Comparison of ENCODE assay signal across 17 cellular contexts in the genomic region with DNA sequence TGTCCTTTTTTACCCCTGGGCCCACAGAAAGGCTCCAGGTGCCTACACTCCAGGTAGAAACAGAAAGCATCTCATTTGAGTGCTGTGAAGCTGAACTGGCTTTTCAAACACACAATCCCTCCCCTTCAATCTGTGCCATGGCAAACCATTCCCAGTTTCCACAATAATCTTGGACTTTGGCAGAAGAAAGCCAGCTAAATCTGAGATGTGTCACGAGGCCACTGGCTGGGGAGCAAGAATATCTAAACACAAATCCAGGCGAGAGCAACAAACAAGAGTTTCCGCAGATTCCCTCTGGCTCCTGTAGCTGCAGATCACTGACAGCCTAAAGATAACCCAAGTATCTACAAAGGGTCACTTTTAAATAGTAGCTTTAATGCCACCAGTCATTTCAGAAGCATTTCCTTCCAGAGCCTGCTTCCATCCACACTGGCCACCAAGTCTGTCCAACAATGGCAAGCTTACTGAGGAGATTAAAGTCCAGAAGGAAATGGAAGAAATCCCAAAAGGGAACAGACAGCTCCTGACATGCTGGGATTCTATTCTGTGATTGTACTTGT.
DNase-seq lines count a peak whose midpoint lies in the region; ATAC-seq, FAIRE-seq and TF ChIP-seq lines count a peak whose summit lies in the region.
"Had no signal": no experiment of that assay in that cellular context is flagged by ENCODE, and none has a peak within 500 bp of the region (broad histone marks: within the 10 kb centered on the region; RNA-seq: fewer than 3 reads in every experiment).

No MANE protein-coding gene starts in this region.

- no peaks in the 10 kb centered on the region for H3K36me3 Mint-ChIP-seq in MCF 10A (ENCODE audit: insufficient read depth, unreplicated experiment)
- H3K36me3 Mint-ChIP-seq: WTC11 had no signal

- H3K9me3 ChIP-seq in breast epithelium (no peaks in the 10 kb centered on the region), pancreas (no peaks in the 10 kb centered on the region), aorta (ENCODE audit: control insufficient read depth, low read length) (no peaks in the 10 kb centered on the region), upper lobe of right lung (no peaks in the 10 kb centered on the region)
- H3K9me3 ChIP-seq: mucosa of descending colon had no signal

- in situ Hi-C loops in KBM-7 (cut with MboI; ENCODE audit: low pct_unique_long_range_greater_than_20kb, low sequenced_read_pairs) = loop anchor here (10.0 kb wide), 1 partner anchor 226 kb away; no protein-coding TSS in a partner anchor

- no peaks in the 10 kb centered on the region for H3K27me3 Mint-ChIP-seq in MCF 10A (ENCODE audit: insufficient read depth, unreplicated experiment)
- H3K27me3 Mint-ChIP-seq: activated naive CD8-positive, alpha-beta T cell treated with anti-CD3 and anti-CD28 coated beads, Interleukin-2, amount 10 ng/mL, durations not matched to agents 7 days and 5 days had no signal

- BruUV-seq in MCF 10A (replicated peaks; lab: Mats Ljungman, UMichigan) = no TSS peak

- CTCF ChIA-PET in MCF 10A (lab: Yijun Ruan, JAX) = interaction anchor here (0.7 to 1.0 kb wide), 2 partner anchors 115 to 243 kb away, joined by 3 read pairs; no protein-coding TSS in a partner anchor

- peak overlapping the region; percentile 74 to 76 for H3K27ac ChIP-seq in breast epithelium
- peak overlapping the region; percentile 33 to 64 (median 38) for H3K27ac ChIP-seq in pancreas
- peak overlapping the region; percentile 46 to 82 for H3K27ac ChIP-seq in aorta (ENCODE audit: low read depth in 1 of 2, low read length in 2 of 2)
- H3K27ac ChIP-seq in upper lobe of right lung = no peak overlapping the region

- no peak for FAIRE-seq in pancreas (lab: Jason Lieb, UNC)
- FAIRE-seq: colon, GM18507 had no signal

- TF ChIP-seq POLR2A in breast epithelium (IDR thresholded peaks at IDR 0.05) = no peak

- no peak overlapping the region for H3K27ac Mint-ChIP-seq in MCF 10A (ENCODE audit: low read depth, unreplicated experiment)
- H3K27ac Mint-ChIP-seq: activated naive CD8-positive, alpha-beta T cell treated with anti-CD3 and anti-CD28 coated beads, Interleukin-2, amount 10 ng/mL, durations not matched to agents 7 days and 5 days; WTC11 had no signal

- peak; percentile 23 to 42 for ATAC-seq in left cardiac atrium
- ATAC-seq in pancreas = peak in 3 of 4 donors; percentile 3 to 8 (median 5)
- ATAC-seq in aorta (ENCODE audit: low FRiP score) = peak; percentile 17
- ATAC-seq in upper lobe of right lung = no peak
- ATAC-seq: PC-3, WTC11 had no signal

- POLR2A ChIA-PET in MCF 10A (lab: Yijun Ruan, JAX) = interaction anchor here (7.7 kb wide), 1 partner anchor 86 kb away, joined by 88 read pairs; the partner anchor contains the start of gene ACVR1

- intact Hi-C loops in breast epithelium (cut with DNase I; ENCODE audit: low total_unique reads) = no loop called here
- intact Hi-C loops in MCF 10A (cut with micrococcal nuclease) = no loop called here
- intact Hi-C loops in left cardiac atrium (cut with DNase I) = loop anchor here in 1 of 2 donors (10.0 kb wide), 1 partner anchor 46 kb away; no protein-coding TSS in a partner anchor
- intact Hi-C loops in pancreas (cut with DNase I) = loop anchor here in 1 of 3 donors (10.0 kb wide), 1 partner anchor 86 kb away; the partner anchor contains the start of gene ACVR1
- intact Hi-C loops in aorta (cut with DNase I) = no loop called here
- intact Hi-C loops in upper lobe of right lung (cut with DNase I) = loop anchor here (10.0 kb wide), 1 partner anchor 86 kb away; the partner anchor contains the start of gene ACVR1

- H3K4me3 ChIP-seq in breast epithelium (no peak overlapping the region), pancreas (no peak overlapping the region), aorta (ENCODE audit: low read length in 2 of 2) (no peak overlapping the region), upper lobe of right lung (no peak overlapping the region)
- H3K4me3 ChIP-seq: mucosa of descending colon had no signal

- H3K27me3 ChIP-seq in breast epithelium (no peaks in the 10 kb centered on the region), pancreas (no peaks in the 10 kb centered on the region), aorta (ENCODE audit: control insufficient read depth in 1 of 2, insufficient read depth in 2 of 2, low read length in 1 of 2) (no peaks in the 10 kb centered on the region), upper lobe of right lung (no peaks in the 10 kb centered on the region)

- WGBS in pancreas, 2 donors = 23 to 27% methylated on average over 3 of the region's 3 CpGs
- WGBS in aorta, 2 donors = 3 to 7% methylated on average over 3 of the region's 3 CpGs

- no peak overlapping the region for H3K4me3 Mint-ChIP-seq in MCF 10A (ENCODE audit: unreplicated experiment)
- H3K4me3 Mint-ChIP-seq: activated naive CD8-positive, alpha-beta T cell treated with anti-CD3 and anti-CD28 coated beads, Interleukin-2, amount 10 ng/mL, durations not matched to agents 7 days and 5 days; WTC11 had no signal

- TF ChIP-seq CTCF in breast epithelium (IDR thresholded peaks at IDR 0.05) = no peak
- TF ChIP-seq CTCF in MCF 10A (IDR thresholded peaks at IDR 0.05; ENCODE audit: unreplicated experiment) = no peak
- TF ChIP-seq CTCF in pancreas (IDR thresholded peaks at IDR 0.05) = no peak
- no peak for TF ChIP-seq CTCF in upper lobe of right lung (IDR thresholded peaks at IDR 0.05)

- peaks cover 41% of the 10 kb centered on the region for H3K4me1 Mint-ChIP-seq in MCF 10A (ENCODE audit: insufficient read depth, unreplicated experiment)

- H3K36me3 ChIP-seq in breast epithelium (no peaks in the 10 kb centered on the region), pancreas (no peaks in the 10 kb centered on the region), aorta (ENCODE audit: control insufficient read depth in 1 of 2, insufficient read depth in 2 of 2, low read length in 1 of 2) (no peaks in the 10 kb centered on the region), upper lobe of right lung (no peaks in the 10 kb centered on the region)

- DNase-seq in breast epithelium (ENCODE audit: low spot score in 2 of 2) = no peak
- DNase-seq in MCF 10A (ENCODE audit: unreplicated experiment) = no peak
- DNase-seq in left cardiac atrium = peak; percentile 41
- no peak for DNase-seq in pancreas
- DNase-seq in aorta = peak in 1 of 2 donors; percentile 61
- DNase-seq in kidney glomerular epithelial cell (lab: John Stamatoyannopoulos, UW) = no peak
- DNase-seq in upper lobe of right lung = no peak
- no peak for DNase-seq in KBM-7
- DNase-seq: NCI-H1436 treated with DMSO at 0.1 percent for 48 hours; PC-3; retina; stimulated activated naive CD4-positive, alpha-beta T cell treated with Interleukin-2 at 50 U/mL for 16 hours had no signal

- no peaks in the 10 kb centered on the region for H3K9me3 Mint-ChIP-seq in MCF 10A (ENCODE audit: unreplicated experiment)
- H3K9me3 Mint-ChIP-seq: activated naive CD8-positive, alpha-beta T cell treated with anti-CD3 and anti-CD28 coated beads, Interleukin-2, amount 10 ng/mL, durations not matched to agents 7 days and 5 days; WTC11 had no signal

- H3K4me1 ChIP-seq in breast epithelium (no peaks in the 10 kb centered on the region), pancreas (peaks cover 10 to 30% (median 25%) of the 10 kb centered on the region in 3 donors), aorta (ENCODE audit: control insufficient read depth in 1 of 2, insufficient read depth in 2 of 2, low read length in 2 of 2) (peaks cover 16 to 40% of the 10 kb centered on the region in 2 donors), upper lobe of right lung (peaks cover 47% of the 10 kb centered on the region)
